Comparison of ENCODE assay signal across 35 cellular contexts in genomic region chr11:122488892-122489291, GRCh38.
"Had no signal": no experiment of that assay in that cellular context is flagged by ENCODE, and none has a peak within 500 bp of the region (broad histone marks: within the 10 kb centered on the region; RNA-seq: fewer than 3 reads in every experiment).

No MANE protein-coding gene starts in this region.

- H3K27ac ChIP-seq: KMS-11 had no signal

- H3K36me3 ChIP-seq: MG63 had no signal

- H3K27me3 ChIP-seq: MG63 had no signal

- DNase-seq: Karpas-422, Kasumi-1, KBM-7, KG1, MG63, MM.1S, MV-4-11, NCI-H1048, NCI-H1092, NCI-H1092 treated with DMSO at 0.1 percent for 48 hours, NCI-H1105, NCI-H1105 treated with DMSO at 0.1 percent for 48 hours, NCI-H1417, NCI-H1417 treated with DMSO at 0.1 percent for 48 hours, NCI-H1436, NCI-H1436 treated with DMSO at 0.1 percent for 48 hours, NCI-H146, NCI-H1694, NCI-H1694 treated with DMSO at 0.1 percent for 48 hours, NCI-H187, NCI-H187 treated with DMSO at 0.1 percent for 48 hours, NCI-H1930, NCI-H2029, NCI-H2029 treated with DMSO at 0.1 percent for 48 hours, NCI-H2081, NCI-H2081 treated with DMSO at 0.1 percent for 48 hours, NCI-H2107, NCI-H2171, NCI-H2171 treated with DMSO at 0.1 percent for 48 hours, NCI-H2227 treated with DMSO at 0.1 percent for 48 hours, NCI-H226, NCI-H345, NCI-H446, NCI-H446 treated with DMSO at 0.1 percent for 48 hours had no signal

- H3K4me3 ChIP-seq: MG63 had no signal
